9 cellular contexts compared by ENCODE assay signal in genomic region chr1:212470059-212470458, GRCh38. TPM values are rescaled to one million over a fixed set of nuclear protein-coding genes. Genes with fewer than 3 reads are reported as not detected.
DNase-seq lines count a peak whose midpoint lies in the region; ATAC-seq and TF ChIP-seq lines count a peak whose summit lies in the region.
"Had no signal": no experiment of that assay in that cellular context is flagged by ENCODE, and none has a peak within 500 bp of the region (broad histone marks: within the 10 kb centered on the region; RNA-seq: fewer than 3 reads in every experiment).

No MANE protein-coding gene starts in this region.

- DNase-seq in M059J (ENCODE audit: low read depth) (peak; percentile 98), lower lobe of right lung (no peak), thyroid gland (peak; percentile 56 to 83), SK-N-DZ (ENCODE audit: low spot score) (no peak), KBM-7 (no peak)
- DNase-seq: T-helper 9 cell had no signal

- H3K4me3 ChIP-seq in lower lobe of right lung (no peak overlapping the region), thyroid gland (replicated peaks in 1 of 3) (no peak overlapping the region)

- no peaks in the 10 kb centered on the region for H3K9me3 ChIP-seq in lower lobe of right lung
- no peaks in the 10 kb centered on the region for H3K9me3 ChIP-seq in thyroid gland

- no peaks in the 10 kb centered on the region for H3K27me3 ChIP-seq in lower lobe of right lung (ENCODE audit: low read depth)
- H3K27me3 ChIP-seq in thyroid gland, result no peaks in the 10 kb centered on the region

- H3K27ac ChIP-seq in cingulate gyrus (ENCODE audit: low read depth, low read length) (peak overlapping the region; percentile 86), lower lobe of right lung (peak overlapping the region; percentile 25), thyroid gland (peak overlapping the region; percentile 30 to 68 (median 57))

- peak in 1 of 2 donors; percentile 39 for TF ChIP-seq POLR2A in thyroid gland (IDR thresholded peaks at IDR 0.05)

- WGBS in thyroid gland, 2 donors, result 62% methylated on average over 15 of the region's 15 CpGs

- ATAC-seq in lower lobe of right lung, result peak; percentile 78 to 83
- ATAC-seq in HG02678 (IDR thresholded peaks at IDR 0.05; ENCODE audit: unreplicated experiment), result no peak
- ATAC-seq in HG03108 (IDR thresholded peaks at IDR 0.05; ENCODE audit: unreplicated experiment), result no peak

- H3K4me1 ChIP-seq in lower lobe of right lung, result no peaks in the 10 kb centered on the region
- peaks cover 3 to 19% of the 10 kb centered on the region in 2 donors for H3K4me1 ChIP-seq in thyroid gland

- in situ Hi-C loops in KBM-7 (cut with MboI; ENCODE audit: low pct_unique_long_range_greater_than_20kb, low sequenced_read_pairs), result loop anchor here (25.0 kb wide), 2 partner anchors 408 to 517 kb away; no protein-coding TSS in a partner anchor

- H3K36me3 ChIP-seq in lower lobe of right lung (no peaks in the 10 kb centered on the region), thyroid gland (no peaks in the 10 kb centered on the region)

- no peak for TF ChIP-seq CTCF in lower lobe of right lung (IDR thresholded peaks at IDR 0.05)
- TF ChIP-seq CTCF in thyroid gland (IDR thresholded peaks at IDR 0.05), result no peak

- intact Hi-C loops in lower lobe of right lung (cut with DNase I), result no loop called here
- intact Hi-C loops in thyroid gland (cut with DNase I), result loop anchor here (5.0 kb wide), 1 partner anchor 157 kb away; no protein-coding TSS in a partner anchor

RNA-seq across cellular contexts. Expression of gene NENF, which starts 37.3 kb away (rescaled TPM):
- 80.0 and 109 TPM in 2 replicates for total RNA-seq in M059J (2014; rRNA removed; shearing (Covaris generic))
- total RNA-seq in lower lobe of right lung, result 42.3 TPM
- 100 to 1,000 TPM in 3 of 4 donors, 10 to 100 TPM in 1; 42.4 to 181 (median 122) TPM for total RNA-seq in thyroid gland
- 62.5 and 74.0 TPM in 2 replicates for polyA plus RNA-seq in SK-N-DZ (2014; cell fraction: cytosol; rRNA removed)
- polyA plus RNA-seq in SK-N-DZ (2014; cell fraction: nucleus; rRNA removed), result 59.9 and 93.7 TPM in 2 replicates

RNA-seq across cellular contexts. Expression of gene PACC1, which starts 55.4 kb away (rescaled TPM):
- 12.6 and 14.6 TPM in 2 replicates for total RNA-seq in M059J (2014; rRNA removed; shearing (Covaris generic))
- total RNA-seq in lower lobe of right lung, result 9.8 TPM
- 1 to 10 TPM; 2.9 to 5.5 (median 4.9) TPM for total RNA-seq in thyroid gland
- 54.6 and 55.2 TPM in 2 replicates for polyA plus RNA-seq in SK-N-DZ (2014; cell fraction: cytosol; rRNA removed)
- 23.1 and 42.8 TPM in 2 replicates for polyA plus RNA-seq in SK-N-DZ (2014; cell fraction: nucleus; rRNA removed)

Comparison
In these comparisons a context has a peak if more than half of its experiments do, and no peak if none do; other contexts are left out.
1. DNase-seq: peak in M059J (single experiment) and thyroid gland (2 of 2); none in lower lobe of right lung (single experiment), SK-N-DZ (single experiment) and KBM-7 (single experiment).
2. H3K27ac ChIP-seq: peak in every context shown above with its lines; median percentile 86 in cingulate gyrus; 57 in thyroid gland; 25 in lower lobe of right lung.
3. ATAC-seq: peak in lower lobe of right lung (2 of 2); none in HG02678 (single experiment) and HG03108 (single experiment).